Comparison of ENCODE assay signal across 1 cellular context in the genomic region with DNA sequence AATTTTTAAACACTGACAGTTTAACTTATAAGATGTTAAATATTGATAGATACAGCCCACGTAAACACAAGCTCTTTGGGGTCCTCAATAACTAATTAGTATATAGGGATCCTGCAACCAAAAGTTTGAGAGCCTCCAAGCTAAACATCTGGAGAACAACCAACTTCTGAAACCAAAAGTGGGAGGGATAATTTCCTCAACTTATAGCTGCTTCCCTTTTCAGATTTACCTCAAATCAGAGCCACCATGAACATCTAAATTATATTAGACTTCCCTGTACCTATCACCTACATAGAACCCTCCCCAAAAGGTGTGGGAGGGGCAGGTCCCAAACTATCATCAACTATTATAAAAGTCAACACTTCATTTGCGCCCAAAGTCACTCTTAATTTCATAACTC.
A peak's percentile ranks its signal among the peaks of the same experiment; 100 is the strongest.
TF ChIP-seq lines count a peak whose summit lies in the region.

No MANE protein-coding gene starts in this region.

TF ChIP-seq in K562, 482 proteins besides CTCF, POLR2A, EP300 and RAD21:
- TF ChIP-seq PRDM10 (IDR thresholded peaks at IDR 0.05; ENCODE audit: partially characterized antibody) (peak; percentile 41), ZNF217 (CRISPR knock-in tag; IDR thresholded peaks at IDR 0.05) (no peak)
